ENCODE assay signal across 20 cellular contexts in genomic region chr20:47198996-47199552, GRCh38.
"Had no signal": no experiment of that assay in that cellular context is flagged by ENCODE, and none has a peak within 500 bp of the region (broad histone marks: within the 10 kb centered on the region; RNA-seq: fewer than 3 reads in every experiment).

No MANE protein-coding gene starts in this region.

- H3K4me3 ChIP-seq: heart right ventricle, hepatocyte, left ventricle myocardium inferior, lung, mucosa of descending colon, ovary, prostate gland, smooth muscle cell, testis, thyroid gland, transverse colon, upper lobe of left lung had no signal

- H3K36me3 ChIP-seq: heart right ventricle, left ventricle myocardium inferior, ovary, prostate gland, thyroid gland, transverse colon, upper lobe of left lung had no signal

- H3K9me3 ChIP-seq: heart right ventricle, left ventricle myocardium inferior, mucosa of descending colon, ovary, prostate gland, testis, thyroid gland, transverse colon, upper lobe of left lung had no signal

- H3K4me3 Mint-ChIP-seq: naive thymus-derived CD4-positive, alpha-beta T cell; natural killer cell treated with Interleukin-12 subunit alpha and Interleukin-12 subunit beta and Interleukin-15 and Interleukin-18, amount 100 ng/mL, for 72 hours; stimulated activated memory B cell treated with anti-CD40 and anti-IgM and Interleukin-4, amounts not matched to agents 10 μg/mL and 1 μg/mL and 100 μg/mL, for 72 hours; stimulated activated naive CD8-positive, alpha-beta T cell treated with anti-CD3 and anti-CD28 coated beads, Interleukin-15, amount 100 ng/mL, for 72 hours had no signal

- DNase-seq: heart right ventricle, islet precursor cell, left ventricle myocardium inferior, midbrain, mucosa of descending colon, ovary, retina, right cardiac atrium, testis, transverse colon had no signal

- H3K4me1 ChIP-seq: prostate gland had no signal

- H3K36me3 Mint-ChIP-seq: natural killer cell treated with Interleukin-12 subunit alpha and Interleukin-12 subunit beta and Interleukin-15 and Interleukin-18, amount 100 ng/mL, for 72 hours; stimulated activated memory B cell treated with anti-CD40 and anti-IgM and Interleukin-4, amounts not matched to agents 10 μg/mL and 1 μg/mL and 100 μg/mL, for 72 hours had no signal

- ATAC-seq: heart right ventricle; mucosa of descending colon; naive thymus-derived CD4-positive, alpha-beta T cell; right cardiac atrium; stimulated activated memory B cell treated with anti-CD40 and anti-IgM and Interleukin-4, amounts not matched to agents 10 μg/mL and 1 μg/mL and 100 μg/mL, for 72 hours had no signal

- H3K9me3 Mint-ChIP-seq: naive thymus-derived CD4-positive, alpha-beta T cell; natural killer cell treated with Interleukin-12 subunit alpha and Interleukin-12 subunit beta and Interleukin-15 and Interleukin-18, amount 100 ng/mL, for 72 hours; stimulated activated memory B cell treated with anti-CD40 and anti-IgM and Interleukin-4, amounts not matched to agents 10 μg/mL and 1 μg/mL and 100 μg/mL, for 72 hours; stimulated activated naive CD8-positive, alpha-beta T cell treated with anti-CD3 and anti-CD28 coated beads, Interleukin-15, amount 100 ng/mL, for 72 hours had no signal

- H3K27ac Mint-ChIP-seq: naive thymus-derived CD4-positive, alpha-beta T cell; natural killer cell treated with Interleukin-12 subunit alpha and Interleukin-12 subunit beta and Interleukin-15 and Interleukin-18, amount 100 ng/mL, for 72 hours; stimulated activated memory B cell treated with anti-CD40 and anti-IgM and Interleukin-4, amounts not matched to agents 10 μg/mL and 1 μg/mL and 100 μg/mL, for 72 hours had no signal

- H3K27me3 ChIP-seq: heart right ventricle, hepatocyte, ovary, testis, thyroid gland, transverse colon, upper lobe of left lung had no signal
